ENCODE assay signal across 17 cellular contexts in genomic region chr21:37232274-37233018, GRCh38. TPM values are rescaled to one million over a fixed set of nuclear protein-coding genes. Genes with fewer than 3 reads are reported as not detected.
A peak's percentile ranks its signal among the peaks of the same experiment; 100 is the strongest.
DNase-seq lines count a peak whose midpoint lies in the region; ATAC-seq and TF ChIP-seq lines count a peak whose summit lies in the region.
"Had no signal": no experiment of that assay in that cellular context is flagged by ENCODE, and none has a peak within 500 bp of the region (broad histone marks: within the 10 kb centered on the region; RNA-seq: fewer than 3 reads in every experiment).

No MANE protein-coding gene starts in this region.

- CTCF ChIA-PET in Caco-2 (lab: Charles Lee), result no interaction called here

- ATAC-seq in GM21447 (IDR thresholded peaks at IDR 0.05; ENCODE audit: unreplicated experiment) (peak; percentile 75), HG03432 (IDR thresholded peaks at IDR 0.05; ENCODE audit: unreplicated experiment) (peak; percentile 62)
- ATAC-seq in stimulated activated memory B cell treated with anti-CD40 and anti-IgM and Interleukin-4, amounts not matched to agents 10 μg/mL and 1 μg/mL and 100 μg/mL, for 72 hours, result peak; percentile 86
- ATAC-seq: activated CD4-positive, CD25-positive, alpha-beta regulatory T cell treated with anti-CD3 and anti-CD28 coated beads, Interleukin-2, amount 50 U/mL, for 24 hours; psoas muscle; stimulated activated naive CD8-positive, alpha-beta T cell treated with anti-CD3 and anti-CD28 coated beads, Interleukin-15, Interleukin-2, amounts not matched to agents 100 U/mL and 50 U/mL, for 24 hours had no signal

- no peak for DNase-seq in activated T-cell treated with anti-CD3 and anti-CD28 coated beads, Interleukin-2, amount 50 U/mL, for 24 hours
- no peak for DNase-seq in activated T-cell treated with anti-CD3 and anti-CD28 coated beads, Interleukin-2, amount 50 U/mL, for 48 hours
- no peak for DNase-seq in Caco-2
- DNase-seq in ovary, result no peak
- DNase-seq in retina, result no peak
- DNase-seq: CD4-positive, alpha-beta T cell; heart left ventricle; islet precursor cell; mammary epithelial cell; NCI-H2171; psoas muscle; stimulated activated naive CD8-positive, alpha-beta T cell treated with anti-CD3 and anti-CD28 coated beads, Interleukin-15, Interleukin-2, amounts not matched to agents 100 U/mL and 50 U/mL, for 24 hours had no signal

- TF ChIP-seq POLR2A in ovary (IDR thresholded peaks at IDR 0.05), result no peak

- peak overlapping the region; percentile 53 for H3K27ac Mint-ChIP-seq in activated T-cell treated with anti-CD3 and anti-CD28 coated beads, Interleukin-2, amount 50 U/mL, for 24 hours
- peak overlapping the region; percentile 85 for H3K27ac Mint-ChIP-seq in stimulated activated memory B cell treated with anti-CD40 and anti-IgM and Interleukin-4, amounts not matched to agents 10 μg/mL and 1 μg/mL and 100 μg/mL, for 72 hours
- H3K27ac Mint-ChIP-seq in Caco-2 (ENCODE audit: unreplicated experiment), result no peak overlapping the region
- H3K27ac Mint-ChIP-seq: CD4-positive, alpha-beta T cell; nephron had no signal

- peaks cover 92% of the 10 kb centered on the region for H3K36me3 Mint-ChIP-seq in activated T-cell treated with anti-CD3 and anti-CD28 coated beads, Interleukin-2, amount 50 U/mL, for 24 hours (ENCODE audit: low read depth)
- H3K36me3 Mint-ChIP-seq in stimulated activated memory B cell treated with anti-CD40 and anti-IgM and Interleukin-4, amounts not matched to agents 10 μg/mL and 1 μg/mL and 100 μg/mL, for 72 hours, result peaks cover 45% of the 10 kb centered on the region
- H3K36me3 Mint-ChIP-seq in Caco-2 (ENCODE audit: insufficient read depth, unreplicated experiment), result peaks cover 39% of the 10 kb centered on the region

- peaks cover 8% of the 10 kb centered on the region for H3K4me1 Mint-ChIP-seq in activated T-cell treated with anti-CD3 and anti-CD28 coated beads, Interleukin-2, amount 50 U/mL, for 24 hours (ENCODE audit: low read depth)
- H3K4me1 Mint-ChIP-seq in stimulated activated memory B cell treated with anti-CD40 and anti-IgM and Interleukin-4, amounts not matched to agents 10 μg/mL and 1 μg/mL and 100 μg/mL, for 72 hours, result peaks cover 24% of the 10 kb centered on the region
- peaks cover 5% of the 10 kb centered on the region for H3K4me1 Mint-ChIP-seq in Caco-2 (ENCODE audit: low read depth, unreplicated experiment)
- H3K4me1 Mint-ChIP-seq: nephron had no signal

- H3K27me3 ChIP-seq in Caco-2 (replicated peaks; ENCODE audit: control insufficient read depth, insufficient read depth, low read length) (no peaks in the 10 kb centered on the region), ovary (no peaks in the 10 kb centered on the region)
- H3K27me3 ChIP-seq: heart left ventricle had no signal

- intact Hi-C loops in Caco-2 (cut with micrococcal nuclease; ENCODE audit: unreplicated experiment), result no loop called here
- intact Hi-C loops in ovary (cut with DNase I), result no loop called here

- no peak overlapping the region for H3K4me3 Mint-ChIP-seq in activated T-cell treated with anti-CD3 and anti-CD28 coated beads, Interleukin-2, amount 50 U/mL, for 24 hours
- H3K4me3 Mint-ChIP-seq in stimulated activated memory B cell treated with anti-CD40 and anti-IgM and Interleukin-4, amounts not matched to agents 10 μg/mL and 1 μg/mL and 100 μg/mL, for 72 hours, result no peak overlapping the region
- H3K4me3 Mint-ChIP-seq in Caco-2 (ENCODE audit: unreplicated experiment), result no peak overlapping the region
- H3K4me3 Mint-ChIP-seq: CD4-positive, alpha-beta T cell; nephron had no signal

- H3K9me3 Mint-ChIP-seq in activated T-cell treated with anti-CD3 and anti-CD28 coated beads, Interleukin-2, amount 50 U/mL, for 24 hours, result no peaks in the 10 kb centered on the region
- H3K9me3 Mint-ChIP-seq in stimulated activated memory B cell treated with anti-CD40 and anti-IgM and Interleukin-4, amounts not matched to agents 10 μg/mL and 1 μg/mL and 100 μg/mL, for 72 hours, result no peaks in the 10 kb centered on the region
- H3K9me3 Mint-ChIP-seq in Caco-2 (ENCODE audit: unreplicated experiment), result no peaks in the 10 kb centered on the region
- H3K9me3 Mint-ChIP-seq: CD4-positive, alpha-beta T cell; nephron had no signal

- POLR2A ChIA-PET in Caco-2 (lab: Charles Lee), result no interaction called here

- WGBS in ovary, 3 donors, result 86 to 90% (median 90%) methylated on average over 19 of the region's 19 CpGs

- no peaks in the 10 kb centered on the region for H3K27me3 Mint-ChIP-seq in activated T-cell treated with anti-CD3 and anti-CD28 coated beads, Interleukin-2, amount 50 U/mL, for 24 hours
- no peaks in the 10 kb centered on the region for H3K27me3 Mint-ChIP-seq in stimulated activated memory B cell treated with anti-CD40 and anti-IgM and Interleukin-4, amounts not matched to agents 10 μg/mL and 1 μg/mL and 100 μg/mL, for 72 hours
- no peaks in the 10 kb centered on the region for H3K27me3 Mint-ChIP-seq in Caco-2 (ENCODE audit: insufficient read depth, unreplicated experiment)
- H3K27me3 Mint-ChIP-seq: CD4-positive, alpha-beta T cell had no signal

- H3K36me3 ChIP-seq in Caco-2 (ENCODE audit: control insufficient read depth, insufficient read depth, low read length) (peaks cover 3% of the 10 kb centered on the region), ovary (no peaks in the 10 kb centered on the region)

- H3K9me3 ChIP-seq in Caco-2, result no peaks in the 10 kb centered on the region
- H3K9me3 ChIP-seq in ovary, result no peaks in the 10 kb centered on the region
- H3K9me3 ChIP-seq: heart left ventricle, psoas muscle had no signal

- H3K27ac ChIP-seq in ovary, result no peak overlapping the region
- H3K27ac ChIP-seq: heart left ventricle, psoas muscle had no signal

- no peak for TF ChIP-seq EP300 in ovary (IDR thresholded peaks at IDR 0.05)

- BruUV-seq in Caco-2 (replicated peaks; lab: Mats Ljungman, UMichigan), result no TSS peak

- H3K4me3 ChIP-seq in Caco-2 (ENCODE audit: low read depth, low read length), result no peak overlapping the region
- no peak overlapping the region for H3K4me3 ChIP-seq in ovary
- H3K4me3 ChIP-seq: heart left ventricle, psoas muscle had no signal

- no peak for TF ChIP-seq CTCF in Caco-2 (IDR thresholded peaks at IDR 0.05; ENCODE audit: insufficient read depth in 1 of 2, low read depth in 1 of 2, low read length in 1 of 2, severe bottlenecking in 1 of 2, unreplicated experiment in 1 of 2)
- TF ChIP-seq CTCF in ovary (IDR thresholded peaks at IDR 0.05), result no peak

- H3K4me1 ChIP-seq in Caco-2 (no peaks in the 10 kb centered on the region), ovary (ENCODE audit: insufficient read depth) (no peaks in the 10 kb centered on the region)
- H3K4me1 ChIP-seq: psoas muscle had no signal

RNA-seq across cellular contexts. Expression of gene VPS26C, which starts 34.7 kb away (rescaled TPM):
- 37.9 and 40.5 TPM in 2 replicates for total RNA-seq in Caco-2 (2022)
- 10 to 100 TPM; 23.8 to 38.4 (median 33.9) TPM for total RNA-seq in ovary
- 10 to 100 TPM; 16.3 to 47.7 TPM for polyA plus RNA-seq in ovary
